In the genomic region with DNA sequence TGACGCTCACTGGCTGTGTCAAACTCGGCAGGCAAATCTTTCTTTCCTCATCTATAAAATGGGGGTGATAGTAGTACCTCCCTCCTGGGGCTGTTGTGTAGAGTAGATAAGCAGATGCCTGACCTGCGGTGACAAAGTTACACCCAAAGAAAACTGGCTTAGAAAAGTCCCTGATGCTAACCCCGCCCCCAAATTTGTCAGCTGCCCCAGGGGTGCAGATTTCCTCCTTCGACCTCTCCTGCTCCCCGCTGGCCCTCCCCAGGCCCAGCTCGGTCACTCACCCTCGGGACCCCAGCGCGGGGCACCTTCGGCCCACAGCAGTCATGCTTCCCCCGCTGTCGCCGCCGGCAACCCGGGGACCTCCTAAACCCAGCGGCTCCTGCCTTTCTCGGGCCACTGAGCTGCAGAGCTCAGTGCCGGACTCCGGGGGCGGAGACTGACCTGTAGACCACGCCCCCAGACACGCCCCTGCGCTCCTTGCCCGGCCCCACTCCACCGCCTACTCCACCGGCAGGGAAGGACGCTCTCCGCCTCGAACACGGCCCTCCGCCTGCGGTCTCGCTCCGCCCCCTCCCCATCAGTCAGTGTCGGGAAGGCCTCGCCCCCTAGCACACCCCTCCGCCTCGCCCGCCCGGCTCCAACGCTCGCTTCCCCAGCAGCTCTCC, we compare ENCODE assay signal across 8 cellular contexts. TPM values are rescaled to one million over a fixed set of nuclear protein-coding genes. Genes with fewer than 3 reads are reported as not detected.
A peak's percentile ranks its signal among the peaks of the same experiment; 100 is the strongest.
DNase-seq lines count a peak whose midpoint lies in the region; ATAC-seq and TF ChIP-seq lines count a peak whose summit lies in the region.

No MANE protein-coding gene starts in this region.

- H4K20me1 ChIP-seq in BLaER1 treated with 17β-estradiol and CSF1 and Interleukin-3, amounts not matched to agents 10 nM and 100 nM = peaks cover 0 to 79% (median 18%) of the 10 kb centered on the region in 11 experiments; a peak in 13 of 22 replicates

- peak overlapping the region; percentile 55 to 74 (median 62) for H3K4me3 ChIP-seq in BLaER1 treated with 17β-estradiol and CSF1 and Interleukin-3, amounts not matched to agents 10 nM and 100 nM
- peak overlapping the region; percentile 49 to 61 (median 54) for H3K4me3 ChIP-seq in liver (ENCODE audit: low read depth in 1 of 3, low read length in 3 of 3)

- 3% methylated on average over 43 of the region's 43 CpGs for WGBS in liver

- H3K4me2 ChIP-seq in BLaER1 treated with 17β-estradiol and CSF1 and Interleukin-3, amounts not matched to agents 10 nM and 100 nM = peak overlapping the region; percentile 78 to 97 (median 95)

- H3K36me3 ChIP-seq in BLaER1 treated with 17β-estradiol and CSF1 and Interleukin-3, amounts not matched to agents 10 nM and 100 nM = peaks cover 10 to 62% (median 46%) of the 10 kb centered on the region in 11 experiments
- no peaks in the 10 kb centered on the region for H3K36me3 ChIP-seq in liver (ENCODE audit: control insufficient read depth in 4 of 4, insufficient read depth in 3 of 4, low read depth in 1 of 4, low read length in 3 of 4)

- no peaks in the 10 kb centered on the region for H3K9me3 ChIP-seq in BLaER1 treated with 17β-estradiol and CSF1 and Interleukin-3, amounts not matched to agents 10 nM and 100 nM (replicated peaks in 1 of 11)
- H3K9me3 ChIP-seq in liver (ENCODE audit: control insufficient read depth in 4 of 4, low read length in 3 of 4) = no peaks in the 10 kb centered on the region

- peak; percentile 87 for ATAC-seq in GM19351 (IDR thresholded peaks at IDR 0.05; ENCODE audit: unreplicated experiment)
- ATAC-seq in HG03469 (IDR thresholded peaks at IDR 0.05; ENCODE audit: unreplicated experiment) = peak; percentile 60

- peak overlapping the region; percentile 5 to 79 (median 59); a peak in 18 of 22 replicates for H3K27ac ChIP-seq in BLaER1 treated with 17β-estradiol and CSF1 and Interleukin-3, amounts not matched to agents 10 nM and 100 nM
- H3K27ac ChIP-seq in liver (ENCODE audit: low read depth in 1 of 2, low read length in 2 of 2) = peak overlapping the region; percentile 30 to 68

- peak overlapping the region; percentile 38 to 74 (median 69) for H3K9ac ChIP-seq in BLaER1 treated with 17β-estradiol and CSF1 and Interleukin-3, amounts not matched to agents 10 nM and 100 nM
- peak overlapping the region; percentile 38 to 39 for H3K9ac ChIP-seq in liver (ENCODE audit: low read depth in 1 of 2, low read length in 2 of 2)

- TF ChIP-seq RAD21 in liver (IDR thresholded peaks at IDR 0.05) = peak; percentile 34 to 59

- no peak for TF ChIP-seq CTCF in liver (IDR thresholded peaks at IDR 0.05; ENCODE audit: low read depth, low read length, missing input control)

- DNase-seq in NCI-H526 (lab: John Stamatoyannopoulos, UW) (peak; percentile 80 to 97), dermis microvascular lymphatic vessel endothelial cell (ENCODE audit: low read depth in 2 of 2) (peak; percentile 96 to 99)
- DNase-seq in activated CD4-positive, alpha-beta T cell treated with anti-CD3 and anti-CD28 coated beads, Interleukin-2, amount 50 U/mL, for 24 hours (ENCODE audit: low read depth in 1 of 2, low spot score in 1 of 2) = peak; percentile 94
- DNase-seq in stimulated activated CD4-positive, alpha-beta T cell treated with anti-CD3 and anti-CD28 coated beads, Interleukin-2, amount 100 ng/mL, for 48 hours = peak; percentile 93 to 97

- peaks cover 72 to 95% (median 90%) of the 10 kb centered on the region in 10 experiments for H3K4me1 ChIP-seq in BLaER1 treated with 17β-estradiol and CSF1 and Interleukin-3, amounts not matched to agents 10 nM and 100 nM
- peaks cover 0 to 10% (median 8%) of the 10 kb centered on the region in 4 donors for H3K4me1 ChIP-seq in liver (ENCODE audit: control insufficient read depth in 4 of 4, insufficient read depth in 4 of 4, low read length in 3 of 4)

- no peaks in the 10 kb centered on the region for H3K27me3 ChIP-seq in BLaER1 treated with 17β-estradiol and CSF1 and Interleukin-3, amounts not matched to agents 10 nM and 100 nM
- H3K27me3 ChIP-seq in liver (ENCODE audit: control insufficient read depth in 4 of 4, insufficient read depth in 4 of 4, low read length in 3 of 4) = no peaks in the 10 kb centered on the region

TF ChIP-seq in liver, 16 proteins besides CTCF, POLR2A, EP300 and RAD21:
- TF ChIP-seq HNF4A (conservative IDR thresholded peaks at IDR 0.05) (no peak), FOXA1 (IDR thresholded peaks at IDR 0.05) (peak; percentile 22), NR2F2 (IDR thresholded peaks at IDR 0.05) (no peak), GABPA (IDR thresholded peaks at IDR 0.05 in 1 of 2, conservative IDR thresholded peaks at IDR 0.05 in 1 of 2) (no peak), SP1 (IDR thresholded peaks at IDR 0.05) (peak; percentile 94), ZBTB33 (IDR thresholded peaks at IDR 0.05) (no peak), JUND (IDR thresholded peaks at IDR 0.05) (peak in 1 of 2 donors; percentile 18), TAF1 (conservative IDR thresholded peaks at IDR 0.05) (no peak), EGR1 (IDR thresholded peaks at IDR 0.05; ENCODE audit: low read depth in 2 of 2) (peak; percentile 82 to 87), HNF4G (IDR thresholded peaks at IDR 0.05) (no peak), RXRA (IDR thresholded peaks at IDR 0.05) (peak; percentile 8 to 37), FOXA2 (IDR thresholded peaks at IDR 0.05) (no peak), YY1 (IDR thresholded peaks at IDR 0.05) (peak; percentile 66)
- TF ChIP-seq, protein P1, sequence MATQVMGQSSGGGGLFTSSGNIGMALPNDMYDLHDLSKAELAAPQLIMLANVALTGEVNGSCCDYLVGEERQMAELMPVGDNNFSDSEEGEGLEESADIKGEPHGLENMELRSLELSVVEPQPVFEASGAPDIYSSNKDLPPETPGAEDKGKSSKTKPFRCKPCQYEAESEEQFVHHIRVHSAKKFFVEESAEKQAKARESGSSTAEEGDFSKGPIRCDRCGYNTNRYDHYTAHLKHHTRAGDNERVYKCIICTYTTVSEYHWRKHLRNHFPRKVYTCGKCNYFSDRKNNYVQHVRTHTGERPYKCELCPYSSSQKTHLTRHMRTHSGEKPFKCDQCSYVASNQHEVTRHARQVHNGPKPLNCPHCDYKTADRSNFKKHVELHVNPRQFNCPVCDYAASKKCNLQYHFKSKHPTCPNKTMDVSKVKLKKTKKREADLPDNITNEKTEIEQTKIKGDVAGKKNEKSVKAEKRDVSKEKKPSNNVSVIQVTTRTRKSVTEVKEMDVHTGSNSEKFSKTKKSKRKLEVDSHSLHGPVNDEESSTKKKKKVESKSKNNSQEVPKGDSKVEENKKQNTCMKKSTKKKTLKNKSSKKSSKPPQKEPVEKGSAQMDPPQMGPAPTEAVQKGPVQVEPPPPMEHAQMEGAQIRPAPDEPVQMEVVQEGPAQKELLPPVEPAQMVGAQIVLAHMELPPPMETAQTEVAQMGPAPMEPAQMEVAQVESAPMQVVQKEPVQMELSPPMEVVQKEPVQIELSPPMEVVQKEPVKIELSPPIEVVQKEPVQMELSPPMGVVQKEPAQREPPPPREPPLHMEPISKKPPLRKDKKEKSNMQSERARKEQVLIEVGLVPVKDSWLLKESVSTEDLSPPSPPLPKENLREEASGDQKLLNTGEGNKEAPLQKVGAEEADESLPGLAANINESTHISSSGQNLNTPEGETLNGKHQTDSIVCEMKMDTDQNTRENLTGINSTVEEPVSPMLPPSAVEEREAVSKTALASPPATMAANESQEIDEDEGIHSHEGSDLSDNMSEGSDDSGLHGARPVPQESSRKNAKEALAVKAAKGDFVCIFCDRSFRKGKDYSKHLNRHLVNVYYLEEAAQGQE (IDR thresholded peaks at IDR 0.05) = peak; percentile 63
- TF ChIP-seq, protein P2, sequence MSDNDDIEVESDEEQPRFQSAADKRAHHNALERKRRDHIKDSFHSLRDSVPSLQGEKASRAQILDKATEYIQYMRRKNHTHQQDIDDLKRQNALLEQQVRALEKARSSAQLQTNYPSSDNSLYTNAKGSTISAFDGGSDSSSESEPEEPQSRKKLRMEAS (IDR thresholded peaks at IDR 0.05) = no peak
- TF ChIP-seq, protein P3, sequence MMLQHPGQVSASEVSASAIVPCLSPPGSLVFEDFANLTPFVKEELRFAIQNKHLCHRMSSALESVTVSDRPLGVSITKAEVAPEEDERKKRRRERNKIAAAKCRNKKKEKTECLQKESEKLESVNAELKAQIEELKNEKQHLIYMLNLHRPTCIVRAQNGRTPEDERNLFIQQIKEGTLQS (IDR thresholded peaks at IDR 0.05) = no peak

RNA-seq across cellular contexts. Expression of gene SH2D3C, which starts 7.4 kb away (rescaled TPM):
- total RNA-seq in dermis microvascular lymphatic vessel endothelial cell (61.5 and 100 TPM in 2 replicates), liver (1 to 10 TPM; 4.8 to 5.1 TPM)
- 1 to 10 TPM; 2.2 to 3.1 TPM for polyA plus RNA-seq in liver

RNA-seq across cellular contexts. Expression of gene CDK9, which starts 14.8 kb away (rescaled TPM):
- total RNA-seq in dermis microvascular lymphatic vessel endothelial cell (75.0 and 93.9 TPM in 2 replicates), liver (10 to 100 TPM; 31.8 to 41.2 TPM)
- polyA plus RNA-seq in liver = 10 to 100 TPM; 32.4 to 41.4 TPM

RNA-seq across cellular contexts. Expression of gene FPGS, which starts 31.6 kb away (rescaled TPM):
- total RNA-seq in dermis microvascular lymphatic vessel endothelial cell = 60.3 and 64.5 TPM in 2 replicates
- 10 to 100 TPM; 20.4 to 48.1 TPM for total RNA-seq in liver
- 10 to 100 TPM; 37.3 to 61.1 TPM for polyA plus RNA-seq in liver

RNA-seq across cellular contexts. Expression of gene TOR2A, which starts 35.9 kb away (rescaled TPM):
- 5.3 and 7.6 TPM in 2 replicates for total RNA-seq in dermis microvascular lymphatic vessel endothelial cell
- 10 to 100 TPM in 1 of 2 donors, 1 to 10 TPM in 1; 5.1 to 10.8 TPM for total RNA-seq in liver
- polyA plus RNA-seq in liver = 10 to 100 TPM; 12.9 to 14.6 TPM

RNA-seq across cellular contexts. Expression of gene TTC16, which starts 55.2 kb away (rescaled TPM):
- total RNA-seq in dermis microvascular lymphatic vessel endothelial cell (not detected in 2 replicates), liver (under 1 TPM in 1 of 2 donors, not detected in 1; 0.08 TPM)
- under 1 TPM in 1 of 2 donors, not detected in 1; 0.02 TPM for polyA plus RNA-seq in liver

Comparison
In these comparisons a context has a peak if more than half of its experiments do, and no peak if none do; other contexts are left out.
1. Peak in every context shown above with its lines: DNase-seq, ATAC-seq, H3K4me3 ChIP-seq and H3K27ac ChIP-seq.
2. RNA of gene SH2D3C, which starts 7.4 kb away (total RNA-seq): 61.5 to 100 TPM in dermis microvascular lymphatic vessel endothelial cell; 4.8 to 5.1 TPM in liver; every median in the first group is over 10 times any median in the second.